ENCODE assay signal across 12 cellular contexts in the genomic region with DNA sequence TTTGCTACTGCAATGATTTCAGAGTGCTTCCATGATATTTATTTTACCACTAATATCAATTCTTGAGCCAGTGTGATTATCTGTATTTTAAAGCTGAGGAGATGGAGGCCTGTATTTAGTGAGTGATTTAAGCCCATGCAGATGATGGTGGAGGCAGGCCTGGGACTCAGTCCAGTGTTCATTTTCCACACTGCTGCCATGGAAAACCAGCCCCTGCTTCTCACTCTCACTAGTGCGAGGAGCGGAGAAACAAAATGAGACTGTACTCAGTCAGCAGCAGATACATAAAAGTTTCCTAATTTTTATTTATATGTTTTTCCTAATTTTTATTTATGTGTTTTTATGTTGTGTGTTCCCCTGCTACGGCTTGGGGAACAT.
"Had no signal": no experiment of that assay in that cellular context is flagged by ENCODE, and none has a peak within 500 bp of the region (broad histone marks: within the 10 kb centered on the region; RNA-seq: fewer than 3 reads in every experiment).

No MANE protein-coding gene starts in this region.

- H3K27me3 ChIP-seq: ascending aorta, ovary, sigmoid colon, spleen, stomach had no signal

- H3K4me3 Mint-ChIP-seq: activated CD8-positive, alpha-beta memory T cell treated with anti-CD3 and anti-CD28 coated beads, Interleukin-2, amount 10 ng/mL, durations not matched to agents 7 days and 5 days; activated T-cell treated with anti-CD3 and anti-CD28 coated beads, Interleukin-2, amount 50 U/mL, for 24 hours; endodermal cell; mesothelial cell of epicardium had no signal

- H3K4me1 ChIP-seq: ascending aorta had no signal

- H3K27ac ChIP-seq: ascending aorta, ovary had no signal

- H3K27ac Mint-ChIP-seq: activated CD8-positive, alpha-beta memory T cell treated with anti-CD3 and anti-CD28 coated beads, Interleukin-2, amount 10 ng/mL, durations not matched to agents 7 days and 5 days; endodermal cell; mesothelial cell of epicardium had no signal

- H3K4me3 ChIP-seq: ascending aorta, ovary, sigmoid colon, spleen, stomach had no signal

- H3K27me3 Mint-ChIP-seq: activated CD8-positive, alpha-beta memory T cell treated with anti-CD3 and anti-CD28 coated beads, Interleukin-2, amount 10 ng/mL, durations not matched to agents 7 days and 5 days; activated T-cell treated with anti-CD3 and anti-CD28 coated beads, Interleukin-2, amount 50 U/mL, for 24 hours had no signal

- H3K9me3 ChIP-seq: ascending aorta, ovary, sigmoid colon, spleen, stomach had no signal

- H3K36me3 ChIP-seq: ascending aorta, ovary, sigmoid colon, stomach had no signal

- DNase-seq: activated CD4-positive, CD25-positive, alpha-beta regulatory T cell; activated CD8-positive, alpha-beta memory T cell treated with anti-CD3 and anti-CD28 coated beads, Interleukin-2, amount 10 ng/mL, durations not matched to agents 7 days and 5 days; activated gamma-delta T cell treated with Interleukin-2 at 50 U/mL for 16 hours; activated T-cell treated with anti-CD3 and anti-CD28 coated beads, Interleukin-2, amount 50 U/mL, for 24 hours; endodermal cell; kidney glomerular epithelial cell; ovary; sigmoid colon; spleen; stomach had no signal
